Comparison of ENCODE assay signal across 12 cellular contexts in genomic region chr21:44627181-44627822, GRCh38. TPM values are rescaled to one million over a fixed set of nuclear protein-coding genes. Genes with fewer than 3 reads are reported as not detected.
"Had no signal": no experiment of that assay in that cellular context is flagged by ENCODE, and none has a peak within 500 bp of the region (broad histone marks: within the 10 kb centered on the region; RNA-seq: fewer than 3 reads in every experiment).

No MANE protein-coding gene starts in this region.

RNA-seq across cellular contexts. Expression of gene KRTAP10-9, which starts 0.4 kb away (rescaled TPM):
- total RNA-seq: activated CD4-positive, alpha-beta memory T cell treated with anti-CD3 and anti-CD28 coated beads for 36 hours; activated naive CD8-positive, alpha-beta T cell treated with anti-CD3 and anti-CD28 coated beads, Interleukin-2, amount 10 ng/mL, durations not matched to agents 7 days and 5 days; ascending aorta; cardiac muscle cell; OCI-LY7; PC-9; Right ventricle myocardium inferior; SK-MEL-5; T-cell; T-helper 17 cell; WTC11 had no signal
- polyA plus RNA-seq: adipose tissue, cardiac muscle cell had no signal

RNA-seq across cellular contexts. Expression of gene KRTAP10-10, which starts 9.9 kb away (rescaled TPM):
- total RNA-seq: activated CD4-positive, alpha-beta memory T cell treated with anti-CD3 and anti-CD28 coated beads for 36 hours; activated naive CD8-positive, alpha-beta T cell treated with anti-CD3 and anti-CD28 coated beads, Interleukin-2, amount 10 ng/mL, durations not matched to agents 7 days and 5 days; ascending aorta; cardiac muscle cell; OCI-LY7; PC-9; Right ventricle myocardium inferior; SK-MEL-5; T-cell; T-helper 17 cell; WTC11 had no signal
- polyA plus RNA-seq: adipose tissue, cardiac muscle cell had no signal

RNA-seq across cellular contexts. Expression of gene KRTAP10-8, which starts 15.4 kb away (rescaled TPM):
- total RNA-seq: activated CD4-positive, alpha-beta memory T cell treated with anti-CD3 and anti-CD28 coated beads for 36 hours; activated naive CD8-positive, alpha-beta T cell treated with anti-CD3 and anti-CD28 coated beads, Interleukin-2, amount 10 ng/mL, durations not matched to agents 7 days and 5 days; ascending aorta; cardiac muscle cell; OCI-LY7; PC-9; Right ventricle myocardium inferior; SK-MEL-5; T-cell; T-helper 17 cell; WTC11 had no signal
- polyA plus RNA-seq: adipose tissue, cardiac muscle cell had no signal

RNA-seq across cellular contexts. Expression of gene KRTAP10-11, which starts 18.9 kb away (rescaled TPM):
- total RNA-seq: activated CD4-positive, alpha-beta memory T cell treated with anti-CD3 and anti-CD28 coated beads for 36 hours; activated naive CD8-positive, alpha-beta T cell treated with anti-CD3 and anti-CD28 coated beads, Interleukin-2, amount 10 ng/mL, durations not matched to agents 7 days and 5 days; ascending aorta; cardiac muscle cell; OCI-LY7; PC-9; Right ventricle myocardium inferior; SK-MEL-5; T-cell; T-helper 17 cell; WTC11 had no signal
- polyA plus RNA-seq: adipose tissue, cardiac muscle cell had no signal

RNA-seq across cellular contexts. Expression of gene KRTAP10-7, which starts 26.9 kb away (rescaled TPM):
- total RNA-seq: activated CD4-positive, alpha-beta memory T cell treated with anti-CD3 and anti-CD28 coated beads for 36 hours; activated naive CD8-positive, alpha-beta T cell treated with anti-CD3 and anti-CD28 coated beads, Interleukin-2, amount 10 ng/mL, durations not matched to agents 7 days and 5 days; ascending aorta; cardiac muscle cell; OCI-LY7; PC-9; Right ventricle myocardium inferior; SK-MEL-5; T-cell; T-helper 17 cell; WTC11 had no signal
- polyA plus RNA-seq: adipose tissue, cardiac muscle cell had no signal
